Comparison of ENCODE assay signal across 8 cellular contexts in the genomic region with DNA sequence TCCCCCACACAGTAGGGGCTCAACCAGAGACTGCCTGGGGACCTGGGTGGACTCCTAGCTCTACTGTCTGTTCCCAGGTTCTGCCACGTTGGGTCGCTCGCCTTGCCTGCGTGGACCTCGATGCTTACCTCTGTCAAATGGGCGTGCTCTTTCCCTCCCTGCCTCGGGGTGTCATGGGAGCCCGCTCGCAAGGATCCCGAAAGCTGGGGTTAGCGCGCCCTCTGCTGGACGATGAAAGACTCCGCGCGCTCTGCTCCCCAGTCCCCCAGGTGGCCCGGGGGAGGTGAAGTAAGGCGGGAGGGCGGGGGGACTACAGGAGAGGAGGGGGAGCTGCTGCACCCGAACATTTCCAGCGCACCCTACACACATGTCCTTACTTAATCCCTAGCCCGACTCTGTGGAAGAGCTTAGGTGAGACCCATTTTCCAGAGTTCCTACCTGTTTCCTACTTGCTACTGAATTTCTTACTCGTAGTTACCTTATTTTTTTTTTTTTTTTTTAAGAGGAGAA. TPM values are rescaled to one million over a fixed set of nuclear protein-coding genes. Genes with fewer than 3 reads are reported as not detected.
DNase-seq lines count a peak whose midpoint lies in the region; ATAC-seq and TF ChIP-seq lines count a peak whose summit lies in the region.

No MANE protein-coding gene starts in this region.

- no peak overlapping the region for H3K4me2 ChIP-seq in DND-41 (ENCODE audit: insufficient read depth, low read length)

- no peak overlapping the region for H3K27ac ChIP-seq in DND-41 (ENCODE audit: low read length)
- H3K27ac ChIP-seq in VCaP = no peak overlapping the region

- H3K4me3 ChIP-seq in DND-41 (ENCODE audit: low read depth in 1 of 2, low read length in 2 of 2) (no peak overlapping the region), HAP-1 (no peak overlapping the region)

- no peaks in the 10 kb centered on the region for H3K27me3 ChIP-seq in DND-41 (ENCODE audit: insufficient read depth, low read length, poor library complexity)
- H3K27me3 ChIP-seq in HAP-1 (ENCODE audit: low read depth) = peaks cover 12% of the 10 kb centered on the region

- H3K9me3 Mint-ChIP-seq in brain = peaks cover 0 to 10% (median 2%) of the 10 kb centered on the region in 5 experiments

- H3K4me1 ChIP-seq in DND-41 (ENCODE audit: insufficient read depth, low read length) = no peaks in the 10 kb centered on the region
- H3K4me1 ChIP-seq in HAP-1 = peaks cover 3% of the 10 kb centered on the region; the same call in 1 of the 2 replicates

- H2AFZ ChIP-seq in DND-41 (ENCODE audit: low read depth, low read length) = no peak overlapping the region

- peaks cover 21% of the 10 kb centered on the region for H3K4me1 Mint-ChIP-seq in brain

- H3K9me3 ChIP-seq in DND-41 (ENCODE audit: insufficient read depth, low read length, severe bottlenecking) (no peaks in the 10 kb centered on the region), HAP-1 (no peaks in the 10 kb centered on the region)

- no peaks in the 10 kb centered on the region for H3K36me3 ChIP-seq in DND-41 (ENCODE audit: insufficient read depth, low read length)
- no peaks in the 10 kb centered on the region for H3K36me3 ChIP-seq in HAP-1 (replicated peaks)

- TF ChIP-seq CTCF in DND-41 (IDR thresholded peaks at IDR 0.05; ENCODE audit: borderline replicate concordance, extremely low read depth, low read length, poor library complexity, severe bottlenecking) = peak; percentile 63
- TF ChIP-seq CTCF in VCaP (conservative IDR thresholded peaks at IDR 0.05) = peak; percentile 88
- TF ChIP-seq CTCF in brain (conservative IDR thresholded peaks at IDR 0.05) = peak; percentile 72 to 73

- H3K36me3 Mint-ChIP-seq in brain = no peaks in the 10 kb centered on the region

- ATAC-seq in DND-41 (ENCODE audit: insufficient read depth, low read depth) = peak; percentile 77
- no peak for ATAC-seq in HG03045 (IDR thresholded peaks at IDR 0.05; ENCODE audit: unreplicated experiment)

- no peak overlapping the region for H3K9ac ChIP-seq in DND-41 (ENCODE audit: low read depth, low read length)

- peak; percentile 50 for DNase-seq in DND-41
- peak; percentile 51 to 91 for DNase-seq in HAP-1 (ENCODE audit: low spot score in 2 of 2)
- DNase-seq in NCI-H1694 treated with DMSO at 0.1 percent for 48 hours (lab: John Stamatoyannopoulos, UW) = peak; percentile 66
- peak; percentile 93 for DNase-seq in iPS-NIHi7 (ENCODE audit: extremely low spot score)
- peak; percentile 85 for DNase-seq in stimulated activated CD4-positive, alpha-beta T cell treated with anti-CD3 and anti-CD28 coated beads, Interleukin-1b, Interleukin-23, amount 100 ng/mL, for 48 hours

- in situ Hi-C loops in HAP-1 (cut with MboI; ENCODE audit: low sequenced_read_pairs) = loop anchor here (5.0 kb wide), 1 partner anchor 44 kb away; no protein-coding TSS in a partner anchor

- H3K27me3 Mint-ChIP-seq in brain = peaks cover 60% of the 10 kb centered on the region

- no peaks in the 10 kb centered on the region for H4K20me1 ChIP-seq in DND-41 (ENCODE audit: insufficient read depth, low read length)

- no peaks in the 10 kb centered on the region for H3K79me2 ChIP-seq in DND-41 (ENCODE audit: insufficient read depth, low read length)

- H3K4me3 Mint-ChIP-seq in brain = peak overlapping the region in 2 of 5 experiments; percentile 50 to 70

- peak overlapping the region in 1 of 5 experiments; percentile 53 for H3K27ac Mint-ChIP-seq in brain

RNA-seq across cellular contexts. Expression of a gene that starts 2.3 kb away (rescaled TPM):
- polyA plus RNA-seq in brain (ENCODE audit: insufficient read depth, low read depth, low replicate concordance) = 0.08 TPM

RNA-seq across cellular contexts. Expression of a gene that starts 16.0 kb away (rescaled TPM):
- polyA plus RNA-seq in brain (ENCODE audit: insufficient read depth, low read depth, low replicate concordance) = 11.7 TPM

RNA-seq across cellular contexts. Expression of a gene that starts 42.9 kb away (rescaled TPM):
- not detected for polyA plus RNA-seq in brain (ENCODE audit: insufficient read depth, low read depth, low replicate concordance)
